ENCODE assay signal across 29 cellular contexts in genomic region chr6:113421997-113422396, GRCh38.
"Had no signal": no experiment of that assay in that cellular context is flagged by ENCODE, and none has a peak within 500 bp of the region (broad histone marks: within the 10 kb centered on the region; RNA-seq: fewer than 3 reads in every experiment).

No MANE protein-coding gene starts in this region.

- DNase-seq: stimulated activated CD4-positive, alpha-beta T cell treated with anti-CD3 and anti-CD28 coated beads, Interleukin-2, amount 100 ng/mL, for 48 hours; stimulated activated CD4-positive, alpha-beta T cell treated with anti-CD3 and anti-CD28 coated beads, Interleukin-4, amount 100 ng/mL, for 1 hour; stimulated activated CD4-positive, alpha-beta T cell treated with anti-CD3 and anti-CD28 coated beads, Interleukin-4, amount 100 ng/mL, for 24 hours; stimulated activated CD4-positive, alpha-beta T cell treated with anti-CD3 and anti-CD28 coated beads, Interleukin-4, amount 100 ng/mL, for 4 hours; stimulated activated CD8-positive, alpha-beta memory T cell treated with anti-CD3 and anti-CD28 coated beads, Interleukin-4, amount 100 ng/mL, for 48 hours; stimulated activated naive B cell treated with anti-CD40 and anti-IgM and Interleukin-4, amounts not matched to agents 10 μg/mL and 1 μg/mL and 100 μg/mL, for 72 hours; stimulated activated naive CD4-positive, alpha-beta T cell; stimulated activated naive CD4-positive, alpha-beta T cell treated with Interleukin-2 at 50 U/mL for 16 hours; stimulated activated naive CD8-positive, alpha-beta T cell treated with anti-CD3 and anti-CD28 coated beads, Interleukin-15, amount 100 ng/mL, for 72 hours; stimulated activated naive CD8-positive, alpha-beta T cell treated with anti-CD3 and anti-CD28 coated beads, Interleukin-15, Interleukin-2, amounts not matched to agents 100 U/mL and 50 U/mL, for 24 hours; stomach; substantia nigra; testis; thyroid gland; tibial artery; transverse colon; trophoblast cell; upper lobe of left lung; upper lobe of right lung; uterus had no signal

- H3K4me1 ChIP-seq: stomach, suprapubic skin, testis, thyroid gland, tibial artery, tibial nerve, transverse colon, upper lobe of left lung, upper lobe of right lung, uterus, vagina had no signal

- H3K9me3 ChIP-seq: stomach, suprapubic skin, testis, thoracic aorta, thyroid gland, tibial artery, tibial nerve, transverse colon, upper lobe of left lung, upper lobe of right lung, uterus, vagina had no signal

- H3K36me3 Mint-ChIP-seq: stimulated activated effector memory CD8-positive, alpha-beta T cell treated with anti-CD3 and anti-CD28 coated beads, Interleukin-12 subunit alpha, Interleukin-12 subunit beta, amount 100 ng/mL, for 72 hours; stimulated activated memory B cell treated with anti-CD40 and anti-IgM and Interleukin-4, amounts not matched to agents 10 μg/mL and 1 μg/mL and 100 μg/mL, for 72 hours; stimulated activated naive B cell treated with anti-CD40 and anti-IgM and Interleukin-4, amounts not matched to agents 10 μg/mL and 1 μg/mL and 100 μg/mL, for 72 hours; type B pancreatic cell had no signal

- H3K27me3 Mint-ChIP-seq: stimulated activated memory B cell treated with anti-CD40 and anti-IgM and Interleukin-4, amounts not matched to agents 10 μg/mL and 1 μg/mL and 100 μg/mL, for 72 hours; stimulated activated naive B cell treated with anti-CD40 and anti-IgM and Interleukin-4, amounts not matched to agents 10 μg/mL and 1 μg/mL and 100 μg/mL, for 72 hours; stimulated activated naive CD8-positive, alpha-beta T cell treated with anti-CD3 and anti-CD28 coated beads, Interleukin-15, amount 100 ng/mL, for 72 hours; stimulated activated naive CD8-positive, alpha-beta T cell treated with anti-CD3 and anti-CD28 coated beads, Interleukin-15, Interleukin-2, amounts not matched to agents 100 ng/mL and 50 ng/mL, for 24 hours; type B pancreatic cell had no signal

- H3K27ac ChIP-seq: stomach, suprapubic skin, testis, thoracic aorta, thyroid gland, tibial artery, tibial nerve, transverse colon, upper lobe of left lung, upper lobe of right lung, uterus, vagina had no signal

- H3K27ac Mint-ChIP-seq: stimulated activated effector memory CD8-positive, alpha-beta T cell treated with anti-CD3 and anti-CD28 coated beads, Interleukin-12 subunit alpha, Interleukin-12 subunit beta, amount 100 ng/mL, for 72 hours; stimulated activated memory B cell treated with anti-CD40 and anti-IgM and Interleukin-4, amounts not matched to agents 10 μg/mL and 1 μg/mL and 100 μg/mL, for 72 hours; stimulated activated naive B cell treated with anti-CD40 and anti-IgM and Interleukin-4, amounts not matched to agents 10 μg/mL and 1 μg/mL and 100 μg/mL, for 72 hours; stimulated activated naive CD8-positive, alpha-beta T cell treated with anti-CD3 and anti-CD28 coated beads, Interleukin-15, amount 100 ng/mL, for 72 hours; stimulated activated naive CD8-positive, alpha-beta T cell treated with anti-CD3 and anti-CD28 coated beads, Interleukin-15, Interleukin-2, amounts not matched to agents 100 ng/mL and 50 ng/mL, for 24 hours; type B pancreatic cell had no signal

- H3K4me1 Mint-ChIP-seq: stimulated activated effector memory CD8-positive, alpha-beta T cell treated with anti-CD3 and anti-CD28 coated beads, Interleukin-12 subunit alpha, Interleukin-12 subunit beta, amount 100 ng/mL, for 72 hours; stimulated activated memory B cell treated with anti-CD40 and anti-IgM and Interleukin-4, amounts not matched to agents 10 μg/mL and 1 μg/mL and 100 μg/mL, for 72 hours; stimulated activated naive CD8-positive, alpha-beta T cell treated with anti-CD3 and anti-CD28 coated beads, Interleukin-15, amount 100 ng/mL, for 72 hours had no signal

- H3K9me3 Mint-ChIP-seq: stimulated activated effector memory CD8-positive, alpha-beta T cell treated with anti-CD3 and anti-CD28 coated beads, Interleukin-12 subunit alpha, Interleukin-12 subunit beta, amount 100 ng/mL, for 72 hours; stimulated activated naive CD8-positive, alpha-beta T cell treated with anti-CD3 and anti-CD28 coated beads, Interleukin-15, amount 100 ng/mL, for 72 hours; stimulated activated naive CD8-positive, alpha-beta T cell treated with anti-CD3 and anti-CD28 coated beads, Interleukin-15, Interleukin-2, amounts not matched to agents 100 ng/mL and 50 ng/mL, for 24 hours had no signal

- ATAC-seq: stimulated activated effector memory CD8-positive, alpha-beta T cell treated with anti-CD3 and anti-CD28 coated beads, Interleukin-12 subunit alpha, Interleukin-12 subunit beta, amount 100 ng/mL, for 72 hours; stimulated activated memory B cell treated with anti-CD40 and anti-IgM and Interleukin-4, amounts not matched to agents 10 μg/mL and 1 μg/mL and 100 μg/mL, for 72 hours; stimulated activated naive B cell treated with anti-CD40 and anti-IgM and Interleukin-4, amounts not matched to agents 10 μg/mL and 1 μg/mL and 100 μg/mL, for 72 hours; stimulated activated naive CD8-positive, alpha-beta T cell treated with anti-CD3 and anti-CD28 coated beads, Interleukin-15, amount 100 ng/mL, for 72 hours; stimulated activated naive CD8-positive, alpha-beta T cell treated with anti-CD3 and anti-CD28 coated beads, Interleukin-15, Interleukin-2, amounts not matched to agents 100 U/mL and 50 U/mL, for 24 hours; upper lobe of right lung had no signal

- H3K4me3 Mint-ChIP-seq: stimulated activated effector memory CD8-positive, alpha-beta T cell treated with anti-CD3 and anti-CD28 coated beads, Interleukin-12 subunit alpha, Interleukin-12 subunit beta, amount 100 ng/mL, for 72 hours; stimulated activated memory B cell treated with anti-CD40 and anti-IgM and Interleukin-4, amounts not matched to agents 10 μg/mL and 1 μg/mL and 100 μg/mL, for 72 hours; stimulated activated naive B cell treated with anti-CD40 and anti-IgM and Interleukin-4, amounts not matched to agents 10 μg/mL and 1 μg/mL and 100 μg/mL, for 72 hours; stimulated activated naive CD8-positive, alpha-beta T cell treated with anti-CD3 and anti-CD28 coated beads, Interleukin-15, amount 100 ng/mL, for 72 hours; stimulated activated naive CD8-positive, alpha-beta T cell treated with anti-CD3 and anti-CD28 coated beads, Interleukin-15, Interleukin-2, amounts not matched to agents 100 ng/mL and 50 ng/mL, for 24 hours; type B pancreatic cell had no signal

- H3K36me3 ChIP-seq: stomach, suprapubic skin, thoracic aorta, thyroid gland, tibial artery, tibial nerve, transverse colon, upper lobe of left lung, upper lobe of right lung, uterus, vagina had no signal

- FAIRE-seq: urothelium cell line had no signal

- H3K27me3 ChIP-seq: stomach, suprapubic skin, testis, thyroid gland, tibial artery, tibial nerve, transverse colon, upper lobe of left lung, upper lobe of right lung, uterus, vagina had no signal

- H3K4me3 ChIP-seq: stomach, suprapubic skin, testis, thoracic aorta, thyroid gland, tibial artery, tibial nerve, transverse colon, upper lobe of left lung, upper lobe of right lung, uterus, vagina had no signal
